Comparison of ENCODE assay signal across 23 cellular contexts in genomic region chr9:107276966-107277710, GRCh38. TPM values are rescaled to one million over a fixed set of nuclear protein-coding genes. Genes with fewer than 3 reads are reported as not detected.
A peak's percentile ranks its signal among the peaks of the same experiment; 100 is the strongest.
DNase-seq lines count a peak whose midpoint lies in the region; ATAC-seq and TF ChIP-seq lines count a peak whose summit lies in the region.
"Had no signal": no experiment of that assay in that cellular context is flagged by ENCODE, and none has a peak within 500 bp of the region (broad histone marks: within the 10 kb centered on the region; RNA-seq: fewer than 3 reads in every experiment).

No MANE protein-coding gene starts in this region.

- DNase-seq in left ventricle myocardium superior, result no peak
- DNase-seq in right atrium auricular region (ENCODE audit: low spot score), result no peak
- DNase-seq in SK-N-SH, result no peak
- peak; percentile 87 for DNase-seq in fibroblast of the aortic adventitia (ENCODE audit: low read depth)
- no peak for DNase-seq in effector memory CD4-positive, alpha-beta T cell
- DNase-seq in esophagus muscularis mucosa (ENCODE audit: extremely low spot score), result no peak
- DNase-seq in NCI-H446 (lab: John Stamatoyannopoulos, UW), result no peak
- DNase-seq in middle frontal gyrus (ENCODE audit: extremely low spot score, low spot score), result no peak
- DNase-seq: activated naive CD8-positive, alpha-beta T cell treated with anti-CD3 and anti-CD28 coated beads, Interleukin-2, amount 10 ng/mL, durations not matched to agents 7 days and 5 days; body of pancreas; endodermal cell; esophagus squamous epithelium; glutamatergic neuron; NCI-H1105; NCI-H2029 treated with DMSO at 0.1 percent for 48 hours; NCI-H82; small intestine; substantia nigra; T-helper 9 cell had no signal

- H3K9me2 ChIP-seq in SK-N-SH, result no peaks in the 10 kb centered on the region

- TF ChIP-seq POLR2A in esophagus muscularis mucosa (IDR thresholded peaks at IDR 0.05; ENCODE audit: low read depth), result no peak

- no peak overlapping the region for H3K9ac ChIP-seq in SK-N-SH

- H3K4me1 ChIP-seq in right atrium auricular region (peaks cover 0 to 10% of the 10 kb centered on the region in 2 donors), SK-N-SH (ENCODE audit: control insufficient read depth in 1 of 2, insufficient read depth in 2 of 2, low read depth in 1 of 2, low read length in 1 of 2) (peaks cover 5 to 13% of the 10 kb centered on the region in 2 experiments; a peak in 2 of 4 replicates), esophagus muscularis mucosa (peaks cover 19 to 36% (median 25%) of the 10 kb centered on the region in 4 donors)
- H3K4me1 ChIP-seq in effector memory CD4-positive, alpha-beta T cell (ENCODE audit: control insufficient read depth, insufficient read depth, low read length, poor library complexity, severe bottlenecking), result no peaks in the 10 kb centered on the region
- H3K4me1 ChIP-seq: prostate gland had no signal

- POLR2A ChIA-PET in SK-N-SH (lab: Yijun Ruan, JAX), result no interaction called here

- H2AFZ ChIP-seq in SK-N-SH (ENCODE audit: low read depth), result no peak overlapping the region

- H3K4me2 ChIP-seq in SK-N-SH, result no peak overlapping the region
- H3K4me2 ChIP-seq: A549 had no signal

- WGBS in SK-N-SH (ENCODE audit: low lambda C conversion rate), result 63% methylated on average over 5 of the region's 5 CpGs
- WGBS in esophagus muscularis mucosa, result 59% methylated on average over 5 of the region's 5 CpGs

- CTCF ChIA-PET in SK-N-SH (lab: Yijun Ruan, JAX), result no interaction called here

- H4K20me1 ChIP-seq in SK-N-SH (ENCODE audit: insufficient read depth), result no peaks in the 10 kb centered on the region

- H3K36me3 ChIP-seq in right atrium auricular region, result no peaks in the 10 kb centered on the region
- H3K36me3 ChIP-seq in SK-N-SH (replicated peaks in 1 of 2; ENCODE audit: control insufficient read depth in 1 of 2, insufficient read depth in 2 of 2, low read length in 1 of 2), result no peaks in the 10 kb centered on the region
- H3K36me3 ChIP-seq in effector memory CD4-positive, alpha-beta T cell (ENCODE audit: control insufficient read depth, insufficient read depth, low read length), result no peaks in the 10 kb centered on the region
- no peaks in the 10 kb centered on the region for H3K36me3 ChIP-seq in esophagus muscularis mucosa
- H3K36me3 ChIP-seq: esophagus squamous epithelium, prostate gland had no signal

- no peak overlapping the region for H3K4me3 ChIP-seq in right atrium auricular region
- no peak overlapping the region for H3K4me3 ChIP-seq in SK-N-SH (ENCODE audit: low read depth in 2 of 2, low read length in 1 of 2)
- H3K4me3 ChIP-seq in fibroblast of the aortic adventitia (ENCODE audit: low read depth, low read length), result no peak overlapping the region
- no peak overlapping the region for H3K4me3 ChIP-seq in effector memory CD4-positive, alpha-beta T cell (ENCODE audit: insufficient read depth, low read depth, low read length, poor library complexity, severe bottlenecking)
- H3K4me3 ChIP-seq in esophagus muscularis mucosa, result no peak overlapping the region
- H3K4me3 ChIP-seq: A549, body of pancreas, coronary artery, esophagus squamous epithelium, lung, prostate gland had no signal

- peak; percentile 40 for ATAC-seq in left ventricle myocardium superior
- ATAC-seq: A549, body of pancreas had no signal

- H3K9me3 ChIP-seq in right atrium auricular region, result no peaks in the 10 kb centered on the region
- no peaks in the 10 kb centered on the region for H3K9me3 ChIP-seq in SK-N-SH
- no peaks in the 10 kb centered on the region for H3K9me3 ChIP-seq in effector memory CD4-positive, alpha-beta T cell (ENCODE audit: control insufficient read depth, low read length)
- H3K9me3 ChIP-seq in esophagus muscularis mucosa, result no peaks in the 10 kb centered on the region
- H3K9me3 ChIP-seq: A549, body of pancreas, esophagus squamous epithelium, prostate gland had no signal

- TF ChIP-seq CTCF in right atrium auricular region (IDR thresholded peaks at IDR 0.05), result no peak
- no peak for TF ChIP-seq CTCF in SK-N-SH (IDR thresholded peaks at IDR 0.05)
- no peak for TF ChIP-seq CTCF in fibroblast of the aortic adventitia (IDR thresholded peaks at IDR 0.05; ENCODE audit: insufficient read depth, low read length)
- TF ChIP-seq CTCF in esophagus muscularis mucosa (IDR thresholded peaks at IDR 0.05), result no peak

- H3F3A ChIP-seq in SK-N-SH (replicated peaks; ENCODE audit: insufficient read depth), result peaks cover 16% of the 10 kb centered on the region

- intact Hi-C loops in left ventricle myocardium superior (cut with micrococcal nuclease) (no loop called here), esophagus muscularis mucosa (cut with DNase I) (no loop called here)

- H3K79me2 ChIP-seq in SK-N-SH (ENCODE audit: insufficient read depth), result no peaks in the 10 kb centered on the region

- TF ChIP-seq EP300 in SK-N-SH (IDR thresholded peaks at IDR 0.05; ENCODE audit: borderline replicate concordance in 1 of 2, low read depth in 1 of 2, low read length in 1 of 2) (no peak), esophagus muscularis mucosa (IDR thresholded peaks at IDR 0.05) (no peak)

- no peaks in the 10 kb centered on the region for H3K27me3 ChIP-seq in right atrium auricular region
- H3K27me3 ChIP-seq in SK-N-SH (ENCODE audit: insufficient read depth), result no peaks in the 10 kb centered on the region
- peaks cover 5% of the 10 kb centered on the region for H3K27me3 ChIP-seq in effector memory CD4-positive, alpha-beta T cell (replicated peaks; ENCODE audit: control insufficient read depth, insufficient read depth, low read length, poor library complexity, severe bottlenecking)
- no peaks in the 10 kb centered on the region for H3K27me3 ChIP-seq in esophagus muscularis mucosa
- H3K27me3 ChIP-seq: body of pancreas, esophagus squamous epithelium had no signal

- no peak for TF ChIP-seq RAD21 in SK-N-SH (IDR thresholded peaks at IDR 0.05; ENCODE audit: low read length)

- H3K27ac ChIP-seq in right atrium auricular region (no peak overlapping the region), SK-N-SH (ENCODE audit: low read depth in 2 of 2, low read length in 1 of 2) (no peak overlapping the region), esophagus muscularis mucosa (replicated peaks in 1 of 4) (no peak overlapping the region)
- no peak overlapping the region for H3K27ac ChIP-seq in effector memory CD4-positive, alpha-beta T cell (ENCODE audit: insufficient read depth, low read length, poor library complexity, severe bottlenecking)
- H3K27ac ChIP-seq: body of pancreas, coronary artery, esophagus squamous epithelium, prostate gland had no signal

TF ChIP-seq in SK-N-SH, 30 proteins besides CTCF, POLR2A, EP300 and RAD21:
- TF ChIP-seq TCF12 (IDR thresholded peaks at IDR 0.05) (peak; percentile 47; the same call in 1 of the 2 replicates), TEAD4 (IDR thresholded peaks at IDR 0.05; ENCODE audit: borderline replicate concordance, insufficient read depth) (peak; percentile 39; the same call in 1 of the 2 replicates), PBX3 (IDR thresholded peaks at IDR 0.05) (peak; percentile 28; the same call in 1 of the 2 replicates), GATA2 (CRISPR knock-in tag; IDR thresholded peaks at IDR 0.05) (no peak)

RNA-seq across cellular contexts. Expression of gene RAD23B, which starts 5.9 kb away (rescaled TPM):
- total RNA-seq in left ventricle myocardium superior, result 104 TPM
- total RNA-seq in right atrium auricular region, result 10 to 100 TPM; 58.3 to 85.6 TPM
- 62.9 and 80.7 TPM in 2 replicates for polyA plus RNA-seq in SK-N-SH (2012; rRNA removed)
- polyA plus RNA-seq in SK-N-SH (2012; cell fraction: cytosol; rRNA removed), result 83.6 and 90.2 TPM in 2 replicates
- polyA plus RNA-seq in SK-N-SH (2012; cell fraction: nucleus; rRNA removed), result 22.5 and 50.3 TPM in 2 replicates
- 132 and 171 TPM in 2 replicates for total RNA-seq in fibroblast of the aortic adventitia (ENCODE audit: low replicate concordance)
- 100 to 1,000 TPM in 2 of 4 donors, 10 to 100 TPM in 2; 64.4 to 110 (median 88.1) TPM for total RNA-seq in esophagus muscularis mucosa
